8 cellular contexts compared by ENCODE assay signal in the genomic region with DNA sequence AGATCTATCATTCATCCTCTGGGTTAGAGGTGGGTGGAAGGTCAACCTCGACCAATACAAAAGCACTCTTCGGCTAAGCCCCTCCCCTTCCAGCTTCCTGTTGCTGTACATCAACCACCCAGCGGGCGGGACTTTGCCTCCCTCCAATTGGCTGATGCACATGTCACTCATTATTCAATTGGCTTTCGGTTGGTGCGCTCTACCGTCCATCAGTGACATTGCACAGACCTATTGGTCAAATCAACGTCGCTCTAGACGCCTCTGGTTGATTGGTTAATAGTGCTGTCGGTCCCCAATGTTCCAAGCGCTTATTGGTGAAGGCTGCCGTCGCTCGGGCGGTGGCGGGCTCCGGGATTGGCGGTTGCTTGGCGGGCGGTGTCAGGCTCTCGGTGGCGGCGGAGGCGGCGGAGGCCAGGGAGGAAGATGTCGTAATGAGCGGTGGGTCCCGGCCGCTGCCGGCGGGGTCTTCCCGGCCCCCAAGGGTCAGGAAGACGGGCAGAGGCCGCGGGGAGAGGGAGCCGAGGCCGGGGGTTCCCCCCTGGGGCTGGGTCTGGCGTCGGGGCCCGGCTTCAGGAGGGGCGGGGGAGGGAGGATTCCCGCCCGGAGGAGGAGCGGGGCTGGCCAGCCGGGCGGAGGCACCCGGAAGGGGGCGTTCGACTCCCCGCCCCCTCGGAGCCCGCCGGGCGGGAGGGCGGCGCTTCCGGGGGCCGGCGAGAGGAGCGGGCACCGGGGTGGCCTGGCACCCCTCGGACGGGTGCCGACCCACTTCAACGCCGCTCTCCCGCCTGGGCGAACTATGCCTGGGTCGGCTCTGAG. TPM values are rescaled to one million over a fixed set of nuclear protein-coding genes. Genes with fewer than 3 reads are reported as not detected.
DNase-seq lines count a peak whose midpoint lies in the region; ATAC-seq and TF ChIP-seq lines count a peak whose summit lies in the region.

A gene (plus strand): TSS at position 381 of the 816 bp plus-strand sequence. CDS start 51 bp downstream, at position 432.

- H3K9me2 ChIP-seq in Karpas-422 (replicated peaks; ENCODE audit: insufficient read depth, low read length): no peaks in the 10 kb centered on the region

- peaks cover 15% of the 10 kb centered on the region; the same call in 1 of the 2 replicates for H3K36me3 ChIP-seq in Karpas-422 (ENCODE audit: insufficient read depth, low read length)
- peaks cover 0 to 23% (median 0%) of the 10 kb centered on the region in 3 donors for H3K36me3 ChIP-seq in esophagus squamous epithelium

- H3K4me1 ChIP-seq in Karpas-422 (ENCODE audit: low read length): peaks cover 40% of the 10 kb centered on the region
- peaks cover 17 to 64% (median 22%) of the 10 kb centered on the region in 3 donors for H3K4me1 ChIP-seq in esophagus squamous epithelium

- H3K27ac ChIP-seq in Karpas-422 (ENCODE audit: low read length) (peak within 1 kb of the TSS; percentile 75), esophagus squamous epithelium (peak within 1 kb of the TSS; percentile 99 to 100 (median 100))

- WGBS in esophagus squamous epithelium, 2 donors: 0% methylated on average over 9 of the region's 70 CpGs

- H3K4me3 ChIP-seq in Karpas-422 (ENCODE audit: low read length) (peak within 1 kb of the TSS; percentile 91), esophagus squamous epithelium (peak within 1 kb of the TSS; percentile 77 to 88 (median 82))

- TF ChIP-seq CTCF in esophagus squamous epithelium (IDR thresholded peaks at IDR 0.05): peak in 2 of 6 experiments; percentile 7 to 14

- intact Hi-C loops in esophagus squamous epithelium (cut with DNase I): loop anchor here (5.0 kb wide), 1 partner anchor 46 kb away; a partner anchor contains a TSS

- H3K79me2 ChIP-seq in Karpas-422 (ENCODE audit: low read length): peaks cover 48% of the 10 kb centered on the region

- H4K20me1 ChIP-seq in Karpas-422 (ENCODE audit: insufficient read depth, low read depth, low read length): no peaks in the 10 kb centered on the region

- ATAC-seq in GM21825 (IDR thresholded peaks at IDR 0.05; ENCODE audit: unreplicated experiment): peak; percentile 85

- peak within 1 kb of the TSS; percentile 97 for H3K9ac ChIP-seq in Karpas-422 (ENCODE audit: low read length)

- DNase-seq in DMS79 treated with DMSO at 0.1 percent for 48 hours (lab: John Stamatoyannopoulos, UW) (peak; percentile 100), Karpas-422 (peak; percentile 100), RKO (ENCODE audit: low spot score) (peak; percentile 100), activated T-helper 1 cell treated with Interleukin-2 at 50 U/mL for 16 hours (ENCODE audit: low read depth) (peak; percentile 98), esophagus squamous epithelium (lab: John Stamatoyannopoulos, UW) (peak; percentile 98), myocyte (ENCODE audit: low read depth) (peak; percentile 100)
- peak; percentile 96 to 100 for DNase-seq in stimulated activated CD8-positive, alpha-beta memory T cell treated with anti-CD3 and anti-CD28 coated beads, Interleukin-7, amount 100 ng/mL, for 48 hours (ENCODE audit: extremely low read depth in 1 of 2, low read depth in 1 of 2)

- peak within 1 kb of the TSS; percentile 10; the same call in 1 of the 2 replicates for H2AFZ ChIP-seq in Karpas-422 (ENCODE audit: low read length)

- H3K9me3 ChIP-seq in Karpas-422 (ENCODE audit: low read length) (no peaks in the 10 kb centered on the region), esophagus squamous epithelium (no peaks in the 10 kb centered on the region)

- H3K27me3 ChIP-seq in Karpas-422 (ENCODE audit: low read length) (no peaks in the 10 kb centered on the region), esophagus squamous epithelium (no peaks in the 10 kb centered on the region)

- TF ChIP-seq POLR2A in esophagus squamous epithelium (IDR thresholded peaks at IDR 0.05): peak in 2 of 4 donors; percentile 80 to 83

- H3K4me2 ChIP-seq in Karpas-422 (ENCODE audit: low read depth, low read length, poor library complexity, severe bottlenecking): peak within 1 kb of the TSS; percentile 79

RNA-seq across cellular contexts. Expression of the gene that starts here (rescaled TPM):
- total RNA-seq in Karpas-422 (2014; rRNA removed; shearing (Covaris generic); ENCODE audit: low replicate concordance): 3.6 and 4.4 TPM in 2 replicates
- 1 to 10 TPM; 4.0 to 9.9 (median 9.2) TPM for total RNA-seq in esophagus squamous epithelium
- total RNA-seq in myocyte: 1.8 and 3.1 TPM in 2 replicates
- 15.8 TPM for polyA plus RNA-seq in myocyte (2012)

Comparison
In these comparisons a context has a peak if more than half of its experiments do, and no peak if none do; other contexts are left out.
1. Peak in every context shown above with its lines: DNase-seq, ATAC-seq, H3K4me3 ChIP-seq and H3K27ac ChIP-seq.